In genomic region chr7:1234049-1234691, GRCh38 we compare ENCODE assay signal across 21 cellular contexts. TPM values are rescaled to one million over a fixed set of nuclear protein-coding genes. Genes with fewer than 3 reads are reported as not detected.
A peak's percentile ranks its signal among the peaks of the same experiment; 100 is the strongest.
DNase-seq lines count a peak whose midpoint lies in the region; ATAC-seq and TF ChIP-seq lines count a peak whose summit lies in the region.
"Had no signal": no experiment of that assay in that cellular context is flagged by ENCODE, and none has a peak within 500 bp of the region (broad histone marks: within the 10 kb centered on the region; RNA-seq: fewer than 3 reads in every experiment).

No MANE protein-coding gene starts in this region.

- peaks cover 0 to 41% (median 12%) of the 10 kb centered on the region in 4 donors for H3K4me1 Mint-ChIP-seq in CD4-positive, CD25-positive, alpha-beta regulatory T cell
- H3K4me1 Mint-ChIP-seq in activated naive CD8-positive, alpha-beta T cell treated with anti-CD3 and anti-CD28 coated beads, Interleukin-2, amount 10 ng/mL, durations not matched to agents 7 days and 5 days: peaks cover 19% of the 10 kb centered on the region
- H3K4me1 Mint-ChIP-seq in naive thymus-derived CD4-positive, alpha-beta T cell: peaks cover 18 to 47% (median 33%) of the 10 kb centered on the region in 7 donors
- H3K4me1 Mint-ChIP-seq in osteocyte (ENCODE audit: unreplicated experiment): peaks cover 11% of the 10 kb centered on the region

- no peak for TF ChIP-seq CTCF in osteocyte (IDR thresholded peaks at IDR 0.05)

- no peak overlapping the region for H3K27ac ChIP-seq in CD4-positive, CD25-positive, alpha-beta regulatory T cell (ENCODE audit: insufficient read depth, low read length, poor library complexity, severe bottlenecking)
- H3K27ac ChIP-seq in naive thymus-derived CD4-positive, alpha-beta T cell (ENCODE audit: low read depth, low read length): no peak overlapping the region
- H3K27ac ChIP-seq: breast epithelium, KMS-11, suprapubic skin had no signal

- peaks cover 68% of the 10 kb centered on the region for H3K27me3 Mint-ChIP-seq in CD4-positive, CD25-positive, alpha-beta regulatory T cell
- H3K27me3 Mint-ChIP-seq in activated naive CD8-positive, alpha-beta T cell treated with anti-CD3 and anti-CD28 coated beads, Interleukin-2, amount 10 ng/mL, durations not matched to agents 7 days and 5 days: peaks cover 52% of the 10 kb centered on the region
- peaks cover 44 to 61% (median 53%) of the 10 kb centered on the region in 5 donors for H3K27me3 Mint-ChIP-seq in naive thymus-derived CD4-positive, alpha-beta T cell
- H3K27me3 Mint-ChIP-seq in osteocyte (ENCODE audit: unreplicated experiment): peaks cover 47% of the 10 kb centered on the region

- CTCF ChIA-PET in naive thymus-derived CD4-positive, alpha-beta T cell (lab: Charles Lee): no interaction called here

- no peak overlapping the region for H3K4me3 ChIP-seq in CD4-positive, CD25-positive, alpha-beta regulatory T cell (ENCODE audit: low read depth, low read length)
- no peak overlapping the region for H3K4me3 ChIP-seq in naive thymus-derived CD4-positive, alpha-beta T cell (ENCODE audit: low read length)
- H3K4me3 ChIP-seq in HAP-1: no peak overlapping the region
- H3K4me3 ChIP-seq: breast epithelium, mucosa of descending colon, suprapubic skin had no signal

- no peaks in the 10 kb centered on the region for H3K36me3 ChIP-seq in CD4-positive, CD25-positive, alpha-beta regulatory T cell (ENCODE audit: control insufficient read depth, insufficient read depth, low read length)
- H3K36me3 ChIP-seq in naive thymus-derived CD4-positive, alpha-beta T cell (ENCODE audit: control insufficient read depth in 2 of 3, insufficient read depth in 3 of 3, low read length in 3 of 3): no peaks in the 10 kb centered on the region
- H3K36me3 ChIP-seq in HAP-1 (replicated peaks): no peaks in the 10 kb centered on the region
- H3K36me3 ChIP-seq: breast epithelium, suprapubic skin had no signal

- no peak for ATAC-seq in CD4-positive, CD25-positive, alpha-beta regulatory T cell (ENCODE audit: low read depth in 2 of 2)
- ATAC-seq in activated naive CD8-positive, alpha-beta T cell treated with anti-CD3 and anti-CD28 coated beads, Interleukin-2, amount 10 ng/mL, durations not matched to agents 7 days and 5 days (ENCODE audit: low read depth): no peak
- ATAC-seq in naive thymus-derived CD4-positive, alpha-beta T cell: no peak
- ATAC-seq: left lobe of liver, mucosa of descending colon had no signal

- POLR2A ChIA-PET in activated naive CD8-positive, alpha-beta T cell treated with anti-CD3 and anti-CD28 coated beads, Interleukin-2, amount 10 ng/mL, durations not matched to agents 7 days and 5 days (lab: Charles Lee): no interaction called here
- POLR2A ChIA-PET in naive thymus-derived CD4-positive, alpha-beta T cell (lab: Charles Lee): no interaction called here

- H3K27me3 ChIP-seq in CD4-positive, CD25-positive, alpha-beta regulatory T cell (ENCODE audit: control insufficient read depth, insufficient read depth, low read length): peaks cover 13% of the 10 kb centered on the region
- peaks cover 9 to 24% of the 10 kb centered on the region in 2 donors for H3K27me3 ChIP-seq in naive thymus-derived CD4-positive, alpha-beta T cell (ENCODE audit: control insufficient read depth in 2 of 2, insufficient read depth in 2 of 2, low read length in 2 of 2)
- peaks cover 60% of the 10 kb centered on the region for H3K27me3 ChIP-seq in HAP-1 (ENCODE audit: low read depth)

- DNase-seq in CD4-positive, CD25-positive, alpha-beta regulatory T cell: no peak
- peak; percentile 5 for DNase-seq in Daoy (ENCODE audit: low read depth)
- DNase-seq in activated naive CD8-positive, alpha-beta T cell treated with anti-CD3 and anti-CD28 coated beads, Interleukin-2, amount 10 ng/mL, durations not matched to agents 7 days and 5 days: no peak
- no peak for DNase-seq in naive thymus-derived CD4-positive, alpha-beta T cell
- DNase-seq in NCI-H2029 treated with DMSO at 0.1 percent for 48 hours (lab: John Stamatoyannopoulos, UW): no peak
- DNase-seq in HAP-1 (ENCODE audit: low spot score in 2 of 2): no peak
- DNase-seq in NCI-H2107 treated with DMSO at 0.1 percent for 48 hours (lab: John Stamatoyannopoulos, UW; ENCODE audit: unreplicated experiment): no peak
- no peak for DNase-seq in osteocyte (ENCODE audit: extremely low spot score, unreplicated experiment)
- DNase-seq: activated CD4-positive, alpha-beta T cell treated with anti-CD3 and anti-CD28 coated beads, Interleukin-2, amount 50 U/mL, for 48 hours; activated naive CD4-positive, alpha-beta T cell; DND-41; effector CD4-positive, alpha-beta T cell; hypothalamus; NCI-H1092 treated with DMSO at 0.1 percent for 48 hours; NCI-H226; SHP77 treated with DMSO at 0.1 percent for 48 hours had no signal

- no peaks in the 10 kb centered on the region for H3K36me3 Mint-ChIP-seq in CD4-positive, CD25-positive, alpha-beta regulatory T cell
- peaks cover 1% of the 10 kb centered on the region for H3K36me3 Mint-ChIP-seq in activated naive CD8-positive, alpha-beta T cell treated with anti-CD3 and anti-CD28 coated beads, Interleukin-2, amount 10 ng/mL, durations not matched to agents 7 days and 5 days
- peaks cover 0 to 3% (median 0%) of the 10 kb centered on the region in 5 donors for H3K36me3 Mint-ChIP-seq in naive thymus-derived CD4-positive, alpha-beta T cell
- peaks cover 12% of the 10 kb centered on the region for H3K36me3 Mint-ChIP-seq in osteocyte (ENCODE audit: unreplicated experiment)

- peak overlapping the region in 2 of 3 donors; percentile 26 to 90 for H3K27ac Mint-ChIP-seq in CD4-positive, CD25-positive, alpha-beta regulatory T cell
- H3K27ac Mint-ChIP-seq in activated naive CD8-positive, alpha-beta T cell treated with anti-CD3 and anti-CD28 coated beads, Interleukin-2, amount 10 ng/mL, durations not matched to agents 7 days and 5 days: peak overlapping the region; percentile 75
- H3K27ac Mint-ChIP-seq in naive thymus-derived CD4-positive, alpha-beta T cell: peak overlapping the region in 4 of 9 donors; percentile 7 to 88 (median 68)
- no peak overlapping the region for H3K27ac Mint-ChIP-seq in osteocyte (ENCODE audit: unreplicated experiment)

- H3K4me3 Mint-ChIP-seq in CD4-positive, CD25-positive, alpha-beta regulatory T cell: peak overlapping the region; percentile 11 to 62 (median 36)
- H3K4me3 Mint-ChIP-seq in activated naive CD8-positive, alpha-beta T cell treated with anti-CD3 and anti-CD28 coated beads, Interleukin-2, amount 10 ng/mL, durations not matched to agents 7 days and 5 days: peak overlapping the region; percentile 49
- H3K4me3 Mint-ChIP-seq in naive thymus-derived CD4-positive, alpha-beta T cell: peak overlapping the region; percentile 2 to 80 (median 52)
- no peak overlapping the region for H3K4me3 Mint-ChIP-seq in osteocyte (ENCODE audit: unreplicated experiment)

- in situ Hi-C loops in HAP-1 (cut with MboI; ENCODE audit: low sequenced_read_pairs): no loop called here

- H3K9me3 Mint-ChIP-seq in CD4-positive, CD25-positive, alpha-beta regulatory T cell: peaks cover 0 to 9% (median 0%) of the 10 kb centered on the region in 7 donors
- no peaks in the 10 kb centered on the region for H3K9me3 Mint-ChIP-seq in activated naive CD8-positive, alpha-beta T cell treated with anti-CD3 and anti-CD28 coated beads, Interleukin-2, amount 10 ng/mL, durations not matched to agents 7 days and 5 days
- peaks cover 0 to 3% (median 0%) of the 10 kb centered on the region in 11 donors for H3K9me3 Mint-ChIP-seq in naive thymus-derived CD4-positive, alpha-beta T cell
- H3K9me3 Mint-ChIP-seq in osteocyte (ENCODE audit: unreplicated experiment): no peaks in the 10 kb centered on the region

- H3K4me1 ChIP-seq in CD4-positive, CD25-positive, alpha-beta regulatory T cell (ENCODE audit: control insufficient read depth, insufficient read depth, low read length, poor library complexity, severe bottlenecking): peaks cover 12% of the 10 kb centered on the region
- peaks cover 0 to 11% of the 10 kb centered on the region in 2 donors for H3K4me1 ChIP-seq in naive thymus-derived CD4-positive, alpha-beta T cell (ENCODE audit: control insufficient read depth in 2 of 2, insufficient read depth in 2 of 2, low read length in 2 of 2)
- no peaks in the 10 kb centered on the region for H3K4me1 ChIP-seq in HAP-1
- H3K4me1 ChIP-seq: breast epithelium had no signal

- H3K9me3 ChIP-seq in CD4-positive, CD25-positive, alpha-beta regulatory T cell (ENCODE audit: control insufficient read depth in 2 of 2, low read length in 2 of 2): no peaks in the 10 kb centered on the region
- H3K9me3 ChIP-seq in naive thymus-derived CD4-positive, alpha-beta T cell (ENCODE audit: control insufficient read depth in 2 of 3, low read length in 3 of 3): no peaks in the 10 kb centered on the region
- no peaks in the 10 kb centered on the region for H3K9me3 ChIP-seq in HAP-1
- H3K9me3 ChIP-seq: breast epithelium, mucosa of descending colon, suprapubic skin had no signal

- intact Hi-C loops in naive thymus-derived CD4-positive, alpha-beta T cell (cut with micrococcal nuclease): no loop called here

RNA-seq across cellular contexts. Expression of gene UNCX, which starts 1.5 kb away (rescaled TPM):
- total RNA-seq in CD4-positive, CD25-positive, alpha-beta regulatory T cell: not detected
- polyA plus RNA-seq in CD4-positive, CD25-positive, alpha-beta regulatory T cell: not detected
- not detected in 2 replicates for total RNA-seq in Daoy (2014; rRNA removed; shearing (Covaris generic))
- not detected for total RNA-seq in activated naive CD8-positive, alpha-beta T cell treated with anti-CD3 and anti-CD28 coated beads, Interleukin-2, amount 10 ng/mL, durations not matched to agents 7 days and 5 days
- not detected for total RNA-seq in naive thymus-derived CD4-positive, alpha-beta T cell
- polyA plus RNA-seq in naive thymus-derived CD4-positive, alpha-beta T cell: not detected
- total RNA-seq in osteocyte: not detected in 2 replicates
- total RNA-seq: breast epithelium, left lobe of liver, mucosa of descending colon, suprapubic skin had no signal
